In genomic region chr7:92639213-92639896, GRCh38 we compare ENCODE assay signal across 11 cellular contexts. TPM values are rescaled to one million over a fixed set of nuclear protein-coding genes. Genes with fewer than 3 reads are reported as not detected.
A peak's percentile ranks its signal among the peaks of the same experiment; 100 is the strongest.
DNase-seq lines count a peak whose midpoint lies in the region; ATAC-seq lines count a peak whose summit lies in the region.
"Had no signal": no experiment of that assay in that cellular context is flagged by ENCODE, and none has a peak within 500 bp of the region (broad histone marks: within the 10 kb centered on the region; RNA-seq: fewer than 3 reads in every experiment).

No MANE protein-coding gene starts in this region.

- H3K36me3 Mint-ChIP-seq in activated naive CD4-positive, alpha-beta T cell treated with anti-CD3 and anti-CD28 coated beads, Interleukin-2, amount 50 U/mL, for 72 hours, result peaks cover 2 to 40% of the 10 kb centered on the region in 2 donors

- peak; percentile 23 to 33 for ATAC-seq in activated naive CD4-positive, alpha-beta T cell treated with anti-CD3 and anti-CD28 coated beads, Interleukin-2, amount 50 U/mL, for 72 hours
- ATAC-seq in HG03280 (IDR thresholded peaks at IDR 0.05; ENCODE audit: unreplicated experiment) (no peak), GM18502 (IDR thresholded peaks at IDR 0.05; ENCODE audit: poor library complexity, unreplicated experiment) (no peak)

- peak overlapping the region; percentile 95 to 97 for H3K27ac Mint-ChIP-seq in activated naive CD4-positive, alpha-beta T cell treated with anti-CD3 and anti-CD28 coated beads, Interleukin-2, amount 50 U/mL, for 72 hours

- DNase-seq in activated naive CD4-positive, alpha-beta T cell treated with Interleukin-2 at 50 U/mL for 16 hours, result peak; percentile 43
- DNase-seq in activated naive CD4-positive, alpha-beta T cell (lab: John Stamatoyannopoulos, UW), result no peak
- peak; percentile 60 for DNase-seq in NCI-H82 (lab: John Stamatoyannopoulos, UW)
- no peak for DNase-seq in activated naive CD4-positive, alpha-beta T cell treated with anti-CD3 and anti-CD28 coated beads, Interleukin-2, amount 50 U/mL, for 72 hours (ENCODE audit: low spot score in 2 of 2)
- DNase-seq in renal cortical epithelial cell (ENCODE audit: low read depth), result peak; percentile 51
- no peak for DNase-seq in cerebellar cortex (ENCODE audit: low spot score)
- DNase-seq: colonic mucosa, NCI-H2029, SJCRH30 had no signal

- peaks cover 0 to 4% of the 10 kb centered on the region in 2 donors for H3K9me3 Mint-ChIP-seq in activated naive CD4-positive, alpha-beta T cell treated with anti-CD3 and anti-CD28 coated beads, Interleukin-2, amount 50 U/mL, for 72 hours

RNA-seq across cellular contexts. Expression of gene FAM133B, which starts 49.2 kb away (rescaled TPM):
- 10 to 100 TPM; 28.4 to 34.9 TPM for total RNA-seq in activated naive CD4-positive, alpha-beta T cell treated with anti-CD3 and anti-CD28 coated beads, Interleukin-2, amount 50 U/mL, for 72 hours
- 18.1 and 21.2 TPM in 2 replicates for total RNA-seq in renal cortical epithelial cell

Comparison
In these comparisons a context has a peak if more than half of its experiments do, and no peak if none do; other contexts are left out.
1. DNase-seq: peak in activated naive CD4-positive, alpha-beta T cell treated with Interleukin-2 at 50 U/mL for 16 hours (single experiment), NCI-H82 (single experiment) and renal cortical epithelial cell (single experiment); none in activated naive CD4-positive, alpha-beta T cell (0 of 4), activated naive CD4-positive, alpha-beta T cell treated with anti-CD3 and anti-CD28 coated beads, Interleukin-2, amount 50 U/mL, for 72 hours (0 of 2) and cerebellar cortex (single experiment).
2. ATAC-seq: peak in activated naive CD4-positive, alpha-beta T cell treated with anti-CD3 and anti-CD28 coated beads, Interleukin-2, amount 50 U/mL, for 72 hours (2 of 2); none in HG03280 (single experiment) and GM18502 (single experiment).